ENCODE assay signal across 13 cellular contexts in the genomic region with DNA sequence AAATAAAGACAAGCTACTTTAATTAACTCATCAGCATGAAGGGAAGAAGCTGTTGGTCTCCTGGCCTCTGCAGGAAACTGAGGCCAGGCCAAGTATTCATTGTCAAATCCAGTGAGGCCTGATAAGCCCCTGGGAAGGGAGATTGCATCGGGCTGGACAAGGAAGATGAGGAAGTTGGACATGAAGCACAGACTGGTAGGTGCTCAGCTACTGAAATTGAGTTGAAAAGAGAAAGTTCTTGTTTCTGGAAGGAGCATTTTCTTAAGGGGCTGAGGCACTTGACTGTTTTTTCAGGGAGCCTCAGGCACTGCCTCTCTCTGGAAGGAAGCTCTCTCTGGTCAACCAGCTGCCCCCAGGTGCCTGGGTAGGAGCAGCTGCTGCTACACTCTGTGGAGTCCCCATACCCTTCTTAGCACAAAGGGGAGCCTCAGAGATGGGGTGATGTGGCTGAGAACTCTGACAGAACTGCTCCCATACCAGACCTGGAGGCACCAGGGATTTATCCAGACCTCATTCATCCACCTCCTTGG.
DNase-seq lines count a peak whose midpoint lies in the region; ATAC-seq lines count a peak whose summit lies in the region.
"Had no signal": no experiment of that assay in that cellular context is flagged by ENCODE, and none has a peak within 500 bp of the region (broad histone marks: within the 10 kb centered on the region; RNA-seq: fewer than 3 reads in every experiment).

No MANE protein-coding gene starts in this region.

- no peak for ATAC-seq in activated naive CD4-positive, alpha-beta T cell treated with anti-CD3 and anti-CD28 coated beads, Interleukin-2, amount 50 U/mL, for 72 hours
- ATAC-seq in stimulated activated naive B cell treated with anti-CD40 and anti-IgM and Interleukin-4, amounts not matched to agents 10 μg/mL and 1 μg/mL and 100 μg/mL, for 72 hours (replicated peaks) = no peak
- no peak for ATAC-seq in GM21529 (IDR thresholded peaks at IDR 0.05; ENCODE audit: unreplicated experiment)

- no peaks in the 10 kb centered on the region for H3K9me3 Mint-ChIP-seq in activated naive CD4-positive, alpha-beta T cell treated with anti-CD3 and anti-CD28 coated beads, Interleukin-2, amount 50 U/mL, for 24 hours
- peaks cover 0 to 1% of the 10 kb centered on the region in 2 donors for H3K9me3 Mint-ChIP-seq in activated naive CD4-positive, alpha-beta T cell treated with anti-CD3 and anti-CD28 coated beads, Interleukin-2, amount 50 U/mL, for 72 hours
- no peaks in the 10 kb centered on the region for H3K9me3 Mint-ChIP-seq in activated T-helper 1 cell treated with anti-CD3 and anti-CD28 coated beads, Interleukin-12 subunit alpha, Interleukin-12 subunit beta, Interleukin-2, Interleukin-4 antibody, amounts not matched to agents 30 ng/mL and 10 ng/mL and 1 ng/mL, durations not matched to agents 14 hours and 24 hours and 36 hours
- H3K9me3 Mint-ChIP-seq in stimulated activated naive B cell treated with anti-CD40 and anti-IgM and Interleukin-4, amounts not matched to agents 10 μg/mL and 1 μg/mL and 100 μg/mL, for 72 hours = no peaks in the 10 kb centered on the region
- H3K9me3 Mint-ChIP-seq: activated B cell treated with CpG ODN at 0.5 μM for 24 hours had no signal

- peaks cover 96% of the 10 kb centered on the region for H3K4me1 Mint-ChIP-seq in activated naive CD4-positive, alpha-beta T cell treated with anti-CD3 and anti-CD28 coated beads, Interleukin-2, amount 50 U/mL, for 24 hours
- peaks cover 94% of the 10 kb centered on the region for H3K4me1 Mint-ChIP-seq in activated T-helper 1 cell treated with anti-CD3 and anti-CD28 coated beads, Interleukin-12 subunit alpha, Interleukin-12 subunit beta, Interleukin-2, Interleukin-4 antibody, amounts not matched to agents 30 ng/mL and 10 ng/mL and 1 ng/mL, durations not matched to agents 14 hours and 24 hours and 36 hours (ENCODE audit: low read depth)
- peaks cover 50 to 68% of the 10 kb centered on the region in 2 donors for H3K4me1 Mint-ChIP-seq in stimulated activated naive B cell treated with anti-CD40 and anti-IgM and Interleukin-4, amounts not matched to agents 10 μg/mL and 1 μg/mL and 100 μg/mL, for 72 hours

- intact Hi-C loops in activated T-helper 1 cell treated with anti-CD3 and anti-CD28 coated beads, Interleukin-12 subunit alpha, Interleukin-12 subunit beta, Interleukin-2, Interleukin-4 antibody, amounts not matched to agents 30 ng/mL and 10 ng/mL and 1 ng/mL, durations not matched to agents 14 hours and 24 hours and 36 hours (cut with micrococcal nuclease) = no loop called here

- no peaks in the 10 kb centered on the region for H3K36me3 Mint-ChIP-seq in activated naive CD4-positive, alpha-beta T cell treated with anti-CD3 and anti-CD28 coated beads, Interleukin-2, amount 50 U/mL, for 24 hours
- H3K36me3 Mint-ChIP-seq in activated naive CD4-positive, alpha-beta T cell treated with anti-CD3 and anti-CD28 coated beads, Interleukin-2, amount 50 U/mL, for 72 hours = peaks cover 5 to 18% of the 10 kb centered on the region in 2 donors
- H3K36me3 Mint-ChIP-seq in activated T-helper 1 cell treated with anti-CD3 and anti-CD28 coated beads, Interleukin-12 subunit alpha, Interleukin-12 subunit beta, Interleukin-2, Interleukin-4 antibody, amounts not matched to agents 30 ng/mL and 10 ng/mL and 1 ng/mL, durations not matched to agents 14 hours and 24 hours and 36 hours (ENCODE audit: low read depth) = peaks cover 3% of the 10 kb centered on the region
- no peaks in the 10 kb centered on the region for H3K36me3 Mint-ChIP-seq in stimulated activated naive B cell treated with anti-CD40 and anti-IgM and Interleukin-4, amounts not matched to agents 10 μg/mL and 1 μg/mL and 100 μg/mL, for 72 hours

- peak overlapping the region; percentile 56 for H3K4me3 Mint-ChIP-seq in activated naive CD4-positive, alpha-beta T cell treated with anti-CD3 and anti-CD28 coated beads, Interleukin-2, amount 50 U/mL, for 24 hours
- peak overlapping the region; percentile 41 for H3K4me3 Mint-ChIP-seq in activated T-helper 1 cell treated with anti-CD3 and anti-CD28 coated beads, Interleukin-12 subunit alpha, Interleukin-12 subunit beta, Interleukin-2, Interleukin-4 antibody, amounts not matched to agents 30 ng/mL and 10 ng/mL and 1 ng/mL, durations not matched to agents 14 hours and 24 hours and 36 hours
- H3K4me3 Mint-ChIP-seq in stimulated activated naive B cell treated with anti-CD40 and anti-IgM and Interleukin-4, amounts not matched to agents 10 μg/mL and 1 μg/mL and 100 μg/mL, for 72 hours = no peak overlapping the region
- H3K4me3 Mint-ChIP-seq: activated B cell treated with CpG ODN at 0.5 μM for 24 hours had no signal

- DNase-seq in activated naive CD4-positive, alpha-beta T cell treated with anti-CD3 and anti-CD28 coated beads, Interleukin-2, amount 50 U/mL, for 72 hours (ENCODE audit: low spot score in 2 of 2) = no peak
- DNase-seq in MV-4-11 (lab: John Stamatoyannopoulos, UW) (peak; percentile 50), inferior parietal cortex (ENCODE audit: extremely low spot score) (no peak), 8988T (no peak)
- no peak for DNase-seq in activated T-helper 1 cell treated with anti-CD3 and anti-CD28 coated beads, Interleukin-12 subunit alpha, Interleukin-12 subunit beta, Interleukin-2, Interleukin-4 antibody, amounts not matched to agents 30 ng/mL and 10 ng/mL and 1 ng/mL, durations not matched to agents 14 hours and 24 hours and 36 hours (ENCODE audit: low spot score)
- no peak for DNase-seq in stimulated activated naive B cell treated with anti-CD40 and anti-IgM and Interleukin-4, amounts not matched to agents 10 μg/mL and 1 μg/mL and 100 μg/mL, for 72 hours
- DNase-seq: activated B cell treated with CpG ODN at 0.5 μM for 24 hours; activated T-cell treated with anti-CD3 and anti-CD28 coated beads, Interleukin-2, amount 50 U/mL, for 1 hour; foreskin melanocyte; Karpas-422; NCI-H1694 had no signal

- H3K27ac Mint-ChIP-seq in activated naive CD4-positive, alpha-beta T cell treated with anti-CD3 and anti-CD28 coated beads, Interleukin-2, amount 50 U/mL, for 24 hours = no peak overlapping the region
- peak overlapping the region in 1 of 2 donors; percentile 71 for H3K27ac Mint-ChIP-seq in activated naive CD4-positive, alpha-beta T cell treated with anti-CD3 and anti-CD28 coated beads, Interleukin-2, amount 50 U/mL, for 72 hours
- H3K27ac Mint-ChIP-seq in activated T-helper 1 cell treated with anti-CD3 and anti-CD28 coated beads, Interleukin-12 subunit alpha, Interleukin-12 subunit beta, Interleukin-2, Interleukin-4 antibody, amounts not matched to agents 30 ng/mL and 10 ng/mL and 1 ng/mL, durations not matched to agents 14 hours and 24 hours and 36 hours = peak overlapping the region; percentile 73
- peak overlapping the region; percentile 88 for H3K27ac Mint-ChIP-seq in stimulated activated naive B cell treated with anti-CD40 and anti-IgM and Interleukin-4, amounts not matched to agents 10 μg/mL and 1 μg/mL and 100 μg/mL, for 72 hours

- H3K27me3 Mint-ChIP-seq in activated naive CD4-positive, alpha-beta T cell treated with anti-CD3 and anti-CD28 coated beads, Interleukin-2, amount 50 U/mL, for 24 hours = no peaks in the 10 kb centered on the region
- H3K27me3 Mint-ChIP-seq in activated T-helper 1 cell treated with anti-CD3 and anti-CD28 coated beads, Interleukin-12 subunit alpha, Interleukin-12 subunit beta, Interleukin-2, Interleukin-4 antibody, amounts not matched to agents 30 ng/mL and 10 ng/mL and 1 ng/mL, durations not matched to agents 14 hours and 24 hours and 36 hours (ENCODE audit: insufficient read depth) = no peaks in the 10 kb centered on the region
- H3K27me3 Mint-ChIP-seq in stimulated activated naive B cell treated with anti-CD40 and anti-IgM and Interleukin-4, amounts not matched to agents 10 μg/mL and 1 μg/mL and 100 μg/mL, for 72 hours = no peaks in the 10 kb centered on the region
- H3K27me3 Mint-ChIP-seq: activated B cell treated with CpG ODN at 0.5 μM for 24 hours had no signal

Comparison
In these comparisons a context has a peak if more than half of its experiments do, and no peak if none do; other contexts are left out.
1. H3K4me3 Mint-ChIP-seq: peak in activated naive CD4-positive, alpha-beta T cell treated with anti-CD3 and anti-CD28 coated beads, Interleukin-2, amount 50 U/mL, for 24 hours (single experiment) and activated T-helper 1 cell treated with anti-CD3 and anti-CD28 coated beads, Interleukin-12 subunit alpha, Interleukin-12 subunit beta, Interleukin-2, Interleukin-4 antibody, amounts not matched to agents 30 ng/mL and 10 ng/mL and 1 ng/mL, durations not matched to agents 14 hours and 24 hours and 36 hours (single experiment); none in stimulated activated naive B cell treated with anti-CD40 and anti-IgM and Interleukin-4, amounts not matched to agents 10 μg/mL and 1 μg/mL and 100 μg/mL, for 72 hours (0 of 2).